Comparison of ENCODE assay signal across 21 cellular contexts in the genomic region with DNA sequence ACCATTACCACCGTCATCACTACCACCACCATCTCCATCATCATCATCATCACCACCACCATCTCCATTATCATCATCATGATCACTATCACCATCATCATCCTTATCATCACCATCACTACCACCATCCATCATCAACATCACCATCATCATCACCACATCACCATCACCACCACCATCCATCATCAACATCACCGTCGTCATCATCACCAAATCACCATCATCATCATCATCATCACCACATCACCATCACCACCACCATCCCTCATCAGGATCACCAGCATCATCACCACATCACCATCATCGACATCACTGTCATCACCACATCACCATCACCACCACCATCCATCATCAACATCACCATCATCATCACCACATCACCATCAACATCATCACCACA.
"Had no signal": no experiment of that assay in that cellular context is flagged by ENCODE, and none has a peak within 500 bp of the region (broad histone marks: within the 10 kb centered on the region; RNA-seq: fewer than 3 reads in every experiment).

No MANE protein-coding gene starts in this region.

- H3K27ac ChIP-seq: RWPE1, SJCRH30 had no signal

- H3K36me3 ChIP-seq: SJCRH30 had no signal

- H3K4me1 ChIP-seq: SJCRH30 had no signal

- FAIRE-seq: RCC 7860 had no signal

- ATAC-seq: SK-N-SH treated with all-trans-retinoic acid at 6 μM for 48 hours had no signal

- H3K4me3 ChIP-seq: SJCRH30 had no signal

- DNase-seq: Karpas-422, KG1, MM.1S, NCI-H1092 treated with DMSO at 0.1 percent for 48 hours, NCI-H1436, NCI-H187, NCI-H2029, NCI-H2081 treated with DMSO at 0.1 percent for 48 hours, NCI-H2171, NCI-H226, NCI-H446, NCI-H510A, NCI-H524 treated with DMSO at 0.1 percent for 48 hours, NCI-H69, NCI-H774, SHP77 treated with DMSO at 0.1 percent for 48 hours, SJCRH30, T-helper 1 cell had no signal
